Comparison of ENCODE assay signal across 9 cellular contexts in genomic region chr6:122400467-122401089, GRCh38. TPM values are rescaled to one million over a fixed set of nuclear protein-coding genes. Genes with fewer than 3 reads are reported as not detected.
A peak's percentile ranks its signal among the peaks of the same experiment; 100 is the strongest.
DNase-seq lines count a peak whose midpoint lies in the region; ATAC-seq and TF ChIP-seq lines count a peak whose summit lies in the region.
"Had no signal": no experiment of that assay in that cellular context is flagged by ENCODE, and none has a peak within 500 bp of the region (broad histone marks: within the 10 kb centered on the region; RNA-seq: fewer than 3 reads in every experiment).

No MANE protein-coding gene starts in this region.

- H3K4me3 ChIP-seq in Jurkat, Clone E6-1 (ENCODE audit: low read length), result peak overlapping the region; percentile 96

- H3K4me1 Mint-ChIP-seq in CD14-positive monocyte (peaks cover 21% of the 10 kb centered on the region), natural killer cell (peaks cover 32 to 34% of the 10 kb centered on the region in 2 donors)

- H3K36me3 Mint-ChIP-seq in CD14-positive monocyte, result peaks cover 0 to 5% of the 10 kb centered on the region in 2 donors
- no peaks in the 10 kb centered on the region for H3K36me3 Mint-ChIP-seq in natural killer cell

- H3K9me3 Mint-ChIP-seq in CD14-positive monocyte (no peaks in the 10 kb centered on the region), natural killer cell (no peaks in the 10 kb centered on the region)

- no peak for DNase-seq in CD14-positive monocyte (ENCODE audit: low spot score)
- DNase-seq in Jurkat, Clone E6-1 (ENCODE audit: low read depth, low spot score), result no peak
- DNase-seq in cerebellar cortex (ENCODE audit: low spot score), result peak; percentile 25
- no peak for DNase-seq in natural killer cell
- DNase-seq in NOMO-1 treated with dmso at 0.1 percent for 144 hours (lab: John Stamatoyannopoulos, UW; ENCODE audit: unreplicated experiment), result no peak
- no peak for DNase-seq in SIG-M5 treated with dmso at 0.1 percent for 504 hours (lab: John Stamatoyannopoulos, UW; ENCODE audit: unreplicated experiment)
- DNase-seq in NCI-H2081 (lab: John Stamatoyannopoulos, UW), result no peak
- DNase-seq: foreskin melanocyte had no signal

- no peaks in the 10 kb centered on the region for H3K27me3 Mint-ChIP-seq in CD14-positive monocyte (ENCODE audit: low read depth in 3 of 3)
- H3K27me3 Mint-ChIP-seq in natural killer cell (ENCODE audit: low read depth in 2 of 2), result peaks cover 0 to under 1% of the 10 kb centered on the region in 2 donors

- H3K27ac Mint-ChIP-seq in CD14-positive monocyte (no peak overlapping the region), natural killer cell (peak overlapping the region; percentile 80 to 93)

- no peak for ATAC-seq in natural killer cell
- ATAC-seq in HG02763 (IDR thresholded peaks at IDR 0.05; ENCODE audit: unreplicated experiment), result no peak

- H3K4me3 Mint-ChIP-seq in CD14-positive monocyte (peak overlapping the region; percentile 96 to 97), natural killer cell (peak overlapping the region; percentile 97)

- TF ChIP-seq CTCF in CD14-positive monocyte (IDR thresholded peaks at IDR 0.05) (no peak), natural killer cell (IDR thresholded peaks at IDR 0.05) (no peak)

- intact Hi-C loops in CD14-positive monocyte (cut with micrococcal nuclease), result loop anchor here (5.0 to 10.0 kb wide), 2 partner anchors 72 to 74 kb away; partner anchors contain the start of gene SERINC1 (in 2 of the 2)
- intact Hi-C loops in natural killer cell (cut with micrococcal nuclease), result no loop called here

RNA-seq across cellular contexts. Expression of gene HSF2, which starts 1.1 kb away (rescaled TPM):
- 1 to 10 TPM; 2.3 to 2.6 TPM for polyA plus RNA-seq in CD14-positive monocyte
- polyA plus RNA-seq in Jurkat, Clone E6-1 (2012; ENCODE audit: insufficient read depth, insufficient read length), result 32.0 TPM
- total RNA-seq in natural killer cell, result 10 to 100 TPM; 16.4 to 23.5 (median 21.1) TPM

Comparison
In these comparisons a context has a peak if more than half of its experiments do, and no peak if none do; other contexts are left out.
1. H3K27ac Mint-ChIP-seq: peak in natural killer cell (2 of 2); none in CD14-positive monocyte (0 of 7).